8 cellular contexts compared by ENCODE assay signal in genomic region chr4:42821230-42821629, GRCh38.
"Had no signal": no experiment of that assay in that cellular context is flagged by ENCODE, and none has a peak within 500 bp of the region (broad histone marks: within the 10 kb centered on the region; RNA-seq: fewer than 3 reads in every experiment).

No MANE protein-coding gene starts in this region.

- H3K4me3 ChIP-seq: GM12878 had no signal

- FAIRE-seq: G401.6, GM12878, GM12891, GM12892, GM18507, GM19239 had no signal

- ATAC-seq: GM12878 had no signal

- DNase-seq: GDM1, GF-D8 had no signal
